In genomic region chr2:44776924-44777480, GRCh38 we compare ENCODE assay signal across 14 cellular contexts.
DNase-seq lines count a peak whose midpoint lies in the region; ATAC-seq and TF ChIP-seq lines count a peak whose summit lies in the region.
"Had no signal": no experiment of that assay in that cellular context is flagged by ENCODE, and none has a peak within 500 bp of the region (broad histone marks: within the 10 kb centered on the region; RNA-seq: fewer than 3 reads in every experiment).

No MANE protein-coding gene starts in this region.

- H2AFZ ChIP-seq in Karpas-422 (ENCODE audit: low read length) (no peak overlapping the region), neural progenitor cell (replicated peaks) (no peak overlapping the region)

- H3K4me1 Mint-ChIP-seq in brain = peaks cover 72% of the 10 kb centered on the region
- peaks cover 56% of the 10 kb centered on the region for H3K4me1 Mint-ChIP-seq in neural progenitor cell

- no peak for ATAC-seq in HG03175 (IDR thresholded peaks at IDR 0.05; ENCODE audit: unreplicated experiment)
- ATAC-seq: activated naive CD4-positive, alpha-beta T cell treated with anti-CD3 and anti-CD28 coated beads, Interleukin-2, amount 50 U/mL, for 72 hours; activated T-cell treated with anti-CD3 and anti-CD28 coated beads, Interleukin-2, amount 50 U/mL, for 4 hours; left lobe of liver had no signal

- H3K4me1 ChIP-seq in Karpas-422 (ENCODE audit: low read length) (peaks cover 38% of the 10 kb centered on the region), neural progenitor cell (peaks cover 80% of the 10 kb centered on the region)
- H3K4me1 ChIP-seq: prostate gland had no signal

- H3K4me2 ChIP-seq in Karpas-422 (ENCODE audit: low read depth, low read length, poor library complexity, severe bottlenecking) = peak overlapping the region; percentile 86
- peak overlapping the region; percentile 75 for H3K4me2 ChIP-seq in neural progenitor cell

- no peak for TF ChIP-seq CTCF in brain (conservative IDR thresholded peaks at IDR 0.05)
- TF ChIP-seq CTCF in neural progenitor cell (IDR thresholded peaks at IDR 0.05) = no peak

- DNase-seq in DMS79 treated with DMSO at 0.1 percent for 48 hours (lab: John Stamatoyannopoulos, UW) (peak; percentile 87), Karpas-422 (no peak), neural progenitor cell (ENCODE audit: low spot score) (no peak)
- no peak for DNase-seq in activated T-cell treated with anti-CD3 and anti-CD28 coated beads, Interleukin-2, amount 50 U/mL, for 1 hour
- DNase-seq in stimulated activated CD4-positive, alpha-beta T cell treated with anti-CD3 and anti-CD28 coated beads, Interleukin-15, amount 100 ng/mL, for 24 hours = no peak
- DNase-seq: activated CD4-positive, alpha-beta T cell treated with anti-CD3 and anti-CD28 coated beads, Interleukin-2, amount 50 U/mL, for 1 hour; activated T-cell treated with anti-CD3 and anti-CD28 coated beads, Interleukin-2, amount 50 U/mL, for 4 hours; dorsolateral prefrontal cortex had no signal

- H3K27me3 ChIP-seq in Karpas-422 (ENCODE audit: low read length) (no peaks in the 10 kb centered on the region), neural progenitor cell (peaks cover 13% of the 10 kb centered on the region)
- H3K27me3 ChIP-seq: breast epithelium had no signal

- H4K20me1 ChIP-seq in Karpas-422 (ENCODE audit: insufficient read depth, low read depth, low read length) (no peaks in the 10 kb centered on the region), neural progenitor cell (ENCODE audit: low read depth) (peaks cover 24% of the 10 kb centered on the region)

- H3K27ac Mint-ChIP-seq in brain (peak overlapping the region in 1 of 5 experiments; percentile 71), neural progenitor cell (no peak overlapping the region)
- H3K27ac Mint-ChIP-seq: activated naive CD4-positive, alpha-beta T cell treated with anti-CD3 and anti-CD28 coated beads, Interleukin-2, amount 50 U/mL, for 72 hours had no signal

- H3K27ac ChIP-seq in Karpas-422 (ENCODE audit: low read length) = no peak overlapping the region
- H3K27ac ChIP-seq in neural progenitor cell = no peak overlapping the region
- H3K27ac ChIP-seq: dorsolateral prefrontal cortex, prostate gland had no signal

- H3K9me2 ChIP-seq in Karpas-422 (replicated peaks; ENCODE audit: insufficient read depth, low read length) = no peaks in the 10 kb centered on the region

- H3F3A ChIP-seq in neural progenitor cell (ENCODE audit: low read depth) = peaks cover 84% of the 10 kb centered on the region

- H3K4me3 ChIP-seq in Karpas-422 (ENCODE audit: low read length) (no peak overlapping the region), neural progenitor cell (peak overlapping the region; percentile 40)
- H3K4me3 ChIP-seq: breast epithelium, prostate gland had no signal

- no peaks in the 10 kb centered on the region for H3K79me2 ChIP-seq in Karpas-422 (ENCODE audit: low read length)
- H3K79me2 ChIP-seq in neural progenitor cell (ENCODE audit: low read depth) = no peaks in the 10 kb centered on the region

- H3K9me3 Mint-ChIP-seq in brain = peaks cover 5 to 19% (median 6%) of the 10 kb centered on the region in 5 experiments
- H3K9me3 Mint-ChIP-seq in neural progenitor cell = peaks cover 11% of the 10 kb centered on the region
- H3K9me3 Mint-ChIP-seq: activated naive CD4-positive, alpha-beta T cell treated with anti-CD3 and anti-CD28 coated beads, Interleukin-2, amount 50 U/mL, for 72 hours; activated T-cell treated with anti-CD3 and anti-CD28 coated beads, Interleukin-2, amount 50 U/mL, for 4 hours had no signal

- H3K4me3 Mint-ChIP-seq in brain (peak overlapping the region in 4 of 5 experiments; percentile 51 to 74 (median 68)), neural progenitor cell (peak overlapping the region; percentile 71)
- H3K4me3 Mint-ChIP-seq: activated T-cell treated with anti-CD3 and anti-CD28 coated beads, Interleukin-2, amount 50 U/mL, for 4 hours had no signal

- H3K9ac ChIP-seq in Karpas-422 (ENCODE audit: low read length) (no peak overlapping the region), neural progenitor cell (no peak overlapping the region)

- H3K36me3 ChIP-seq in Karpas-422 (ENCODE audit: insufficient read depth, low read length) (peaks cover 2% of the 10 kb centered on the region; the same call in 1 of the 2 replicates), neural progenitor cell (no peaks in the 10 kb centered on the region)
- H3K36me3 ChIP-seq: breast epithelium, prostate gland had no signal

- H3K36me3 Mint-ChIP-seq in brain (peaks cover 3% of the 10 kb centered on the region), neural progenitor cell (peaks cover 5% of the 10 kb centered on the region)

- H3K9me3 ChIP-seq in Karpas-422 (ENCODE audit: low read length) (no peaks in the 10 kb centered on the region; the same call in 1 of the 2 replicates), neural progenitor cell (ENCODE audit: low read depth) (no peaks in the 10 kb centered on the region)
- H3K9me3 ChIP-seq: prostate gland had no signal

- H3K27me3 Mint-ChIP-seq in brain (peaks cover 26% of the 10 kb centered on the region), neural progenitor cell (ENCODE audit: insufficient read depth, low read depth) (peaks cover 24% of the 10 kb centered on the region)
